ENCODE assay signal across 1 cellular context in the genomic region with DNA sequence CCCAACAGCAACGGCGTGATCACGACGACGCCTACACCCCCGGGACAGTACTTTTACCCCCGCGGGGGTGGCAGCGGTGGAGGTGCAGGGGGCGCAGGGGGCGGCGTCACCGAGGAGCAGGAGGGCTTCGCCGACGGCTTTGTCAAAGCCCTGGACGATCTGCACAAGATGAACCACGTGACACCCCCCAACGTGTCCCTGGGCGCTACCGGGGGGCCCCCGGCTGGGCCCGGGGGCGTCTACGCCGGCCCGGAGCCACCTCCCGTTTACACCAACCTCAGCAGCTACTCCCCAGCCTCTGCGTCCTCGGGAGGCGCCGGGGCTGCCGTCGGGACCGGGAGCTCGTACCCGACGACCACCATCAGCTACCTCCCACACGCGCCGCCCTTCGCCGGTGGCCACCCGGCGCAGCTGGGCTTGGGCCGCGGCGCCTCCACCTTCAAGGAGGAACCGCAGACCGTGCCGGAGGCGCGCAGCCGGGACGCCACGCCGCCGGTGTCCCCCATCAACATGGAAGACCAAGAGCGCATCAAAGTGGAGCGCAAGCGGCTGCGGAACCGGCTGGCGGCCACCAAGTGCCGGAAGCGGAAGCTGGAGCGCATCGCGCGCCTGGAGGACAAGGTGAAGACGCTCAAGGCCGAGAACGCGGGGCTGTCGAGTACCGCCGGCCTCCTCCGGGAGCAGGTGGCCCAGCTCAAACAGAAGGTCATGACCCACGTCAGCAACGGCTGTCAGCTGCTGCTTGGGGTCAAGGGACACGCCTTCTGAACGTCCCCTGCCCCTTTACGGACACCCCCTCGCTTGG.
A peak's percentile ranks its signal among the peaks of the same experiment; 100 is the strongest.
TF ChIP-seq lines count a peak whose summit lies in the region.

No MANE protein-coding gene starts in this region.

TF ChIP-seq in K562, 482 proteins besides CTCF, POLR2A, EP300 and RAD21 (continued from another document and continues in another):
- TF ChIP-seq, protein P1, sequence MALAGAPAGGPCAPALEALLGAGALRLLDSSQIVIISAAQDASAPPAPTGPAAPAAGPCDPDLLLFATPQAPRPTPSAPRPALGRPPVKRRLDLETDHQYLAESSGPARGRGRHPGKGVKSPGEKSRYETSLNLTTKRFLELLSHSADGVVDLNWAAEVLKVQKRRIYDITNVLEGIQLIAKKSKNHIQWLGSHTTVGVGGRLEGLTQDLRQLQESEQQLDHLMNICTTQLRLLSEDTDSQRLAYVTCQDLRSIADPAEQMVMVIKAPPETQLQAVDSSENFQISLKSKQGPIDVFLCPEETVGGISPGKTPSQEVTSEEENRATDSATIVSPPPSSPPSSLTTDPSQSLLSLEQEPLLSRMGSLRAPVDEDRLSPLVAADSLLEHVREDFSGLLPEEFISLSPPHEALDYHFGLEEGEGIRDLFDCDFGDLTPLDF (CRISPR knock-in tag; IDR thresholded peaks at IDR 0.05) = no peak
- no peak for TF ChIP-seq PYGO2 (tag; IDR thresholded peaks at IDR 0.05)
- TF ChIP-seq MYC (IDR thresholded peaks at IDR 0.05; ENCODE audit: low read depth, low read length) = peak; percentile 60; the same call in 1 of the 2 replicates
- 0 out of 2 replicates have a peak, but pooled peaks have one; percentile 25 for TF ChIP-seq MYC (CRISPR knock-in tag; IDR thresholded peaks at IDR 0.05; ENCODE audit: borderline replicate concordance, low read depth)
- no peak for TF ChIP-seq ZNF24 (IDR thresholded peaks at IDR 0.05)
- no peak for TF ChIP-seq HOXB6 (CRISPR knock-in tag; IDR thresholded peaks at IDR 0.05; ENCODE audit: borderline replicate concordance)
- TF ChIP-seq, protein P2, sequence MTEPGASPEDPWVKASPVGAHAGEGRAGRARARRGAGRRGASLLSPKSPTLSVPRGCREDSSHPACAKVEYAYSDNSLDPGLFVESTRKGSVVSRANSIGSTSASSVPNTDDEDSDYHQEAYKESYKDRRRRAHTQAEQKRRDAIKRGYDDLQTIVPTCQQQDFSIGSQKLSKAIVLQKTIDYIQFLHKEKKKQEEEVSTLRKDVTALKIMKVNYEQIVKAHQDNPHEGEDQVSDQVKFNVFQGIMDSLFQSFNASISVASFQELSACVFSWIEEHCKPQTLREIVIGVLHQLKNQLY (CRISPR knock-in tag; conservative IDR thresholded peaks at IDR 0.05) = no peak
- TF ChIP-seq, protein P3, sequence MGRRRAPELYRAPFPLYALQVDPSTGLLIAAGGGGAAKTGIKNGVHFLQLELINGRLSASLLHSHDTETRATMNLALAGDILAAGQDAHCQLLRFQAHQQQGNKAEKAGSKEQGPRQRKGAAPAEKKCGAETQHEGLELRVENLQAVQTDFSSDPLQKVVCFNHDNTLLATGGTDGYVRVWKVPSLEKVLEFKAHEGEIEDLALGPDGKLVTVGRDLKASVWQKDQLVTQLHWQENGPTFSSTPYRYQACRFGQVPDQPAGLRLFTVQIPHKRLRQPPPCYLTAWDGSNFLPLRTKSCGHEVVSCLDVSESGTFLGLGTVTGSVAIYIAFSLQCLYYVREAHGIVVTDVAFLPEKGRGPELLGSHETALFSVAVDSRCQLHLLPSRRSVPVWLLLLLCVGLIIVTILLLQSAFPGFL (CRISPR knock-in tag; IDR thresholded peaks at IDR 0.05) = no peak
- no peak; the same call in 1 of the 2 replicates for TF ChIP-seq XRCC5 (IDR thresholded peaks at IDR 0.05; ENCODE audit: low read depth, low read length)
- no peak for TF ChIP-seq NFE2 (IDR thresholded peaks at IDR 0.05; ENCODE audit: low read depth)
- peak; percentile 99 for TF ChIP-seq FIP1L1 (IDR thresholded peaks at IDR 0.05; ENCODE audit: low read depth, low read length, poor library complexity, severe bottlenecking)
- TF ChIP-seq ZNF586 (CRISPR knock-in tag; conservative IDR thresholded peaks at IDR 0.05) = no peak
- TF ChIP-seq, protein P4, sequence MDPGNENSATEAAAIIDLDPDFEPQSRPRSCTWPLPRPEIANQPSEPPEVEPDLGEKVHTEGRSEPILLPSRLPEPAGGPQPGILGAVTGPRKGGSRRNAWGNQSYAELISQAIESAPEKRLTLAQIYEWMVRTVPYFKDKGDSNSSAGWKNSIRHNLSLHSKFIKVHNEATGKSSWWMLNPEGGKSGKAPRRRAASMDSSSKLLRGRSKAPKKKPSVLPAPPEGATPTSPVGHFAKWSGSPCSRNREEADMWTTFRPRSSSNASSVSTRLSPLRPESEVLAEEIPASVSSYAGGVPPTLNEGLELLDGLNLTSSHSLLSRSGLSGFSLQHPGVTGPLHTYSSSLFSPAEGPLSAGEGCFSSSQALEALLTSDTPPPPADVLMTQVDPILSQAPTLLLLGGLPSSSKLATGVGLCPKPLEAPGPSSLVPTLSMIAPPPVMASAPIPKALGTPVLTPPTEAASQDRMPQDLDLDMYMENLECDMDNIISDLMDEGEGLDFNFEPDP (CRISPR knock-in tag; IDR thresholded peaks at IDR 0.05) = no peak
- no peak for TF ChIP-seq IFI16 (CRISPR knock-in tag; IDR thresholded peaks at IDR 0.05)
- TF ChIP-seq ZNF124 (CRISPR knock-in tag; IDR thresholded peaks at IDR 0.05) = no peak
- no peak for TF ChIP-seq SMARCA4 (IDR thresholded peaks at IDR 0.05)
- peak; percentile 81 for TF ChIP-seq CTBP1 (IDR thresholded peaks at IDR 0.05; ENCODE audit: borderline replicate concordance)
- TF ChIP-seq, protein P5, sequence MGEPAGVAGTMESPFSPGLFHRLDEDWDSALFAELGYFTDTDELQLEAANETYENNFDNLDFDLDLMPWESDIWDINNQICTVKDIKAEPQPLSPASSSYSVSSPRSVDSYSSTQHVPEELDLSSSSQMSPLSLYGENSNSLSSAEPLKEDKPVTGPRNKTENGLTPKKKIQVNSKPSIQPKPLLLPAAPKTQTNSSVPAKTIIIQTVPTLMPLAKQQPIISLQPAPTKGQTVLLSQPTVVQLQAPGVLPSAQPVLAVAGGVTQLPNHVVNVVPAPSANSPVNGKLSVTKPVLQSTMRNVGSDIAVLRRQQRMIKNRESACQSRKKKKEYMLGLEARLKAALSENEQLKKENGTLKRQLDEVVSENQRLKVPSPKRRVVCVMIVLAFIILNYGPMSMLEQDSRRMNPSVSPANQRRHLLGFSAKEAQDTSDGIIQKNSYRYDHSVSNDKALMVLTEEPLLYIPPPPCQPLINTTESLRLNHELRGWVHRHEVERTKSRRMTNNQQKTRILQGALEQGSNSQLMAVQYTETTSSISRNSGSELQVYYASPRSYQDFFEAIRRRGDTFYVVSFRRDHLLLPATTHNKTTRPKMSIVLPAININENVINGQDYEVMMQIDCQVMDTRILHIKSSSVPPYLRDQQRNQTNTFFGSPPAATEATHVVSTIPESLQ (CRISPR knock-in tag; IDR thresholded peaks at IDR 0.05) = no peak
- no peak for TF ChIP-seq ZNF436 (CRISPR knock-in tag; IDR thresholded peaks at IDR 0.05)
- TF ChIP-seq, protein P6, sequence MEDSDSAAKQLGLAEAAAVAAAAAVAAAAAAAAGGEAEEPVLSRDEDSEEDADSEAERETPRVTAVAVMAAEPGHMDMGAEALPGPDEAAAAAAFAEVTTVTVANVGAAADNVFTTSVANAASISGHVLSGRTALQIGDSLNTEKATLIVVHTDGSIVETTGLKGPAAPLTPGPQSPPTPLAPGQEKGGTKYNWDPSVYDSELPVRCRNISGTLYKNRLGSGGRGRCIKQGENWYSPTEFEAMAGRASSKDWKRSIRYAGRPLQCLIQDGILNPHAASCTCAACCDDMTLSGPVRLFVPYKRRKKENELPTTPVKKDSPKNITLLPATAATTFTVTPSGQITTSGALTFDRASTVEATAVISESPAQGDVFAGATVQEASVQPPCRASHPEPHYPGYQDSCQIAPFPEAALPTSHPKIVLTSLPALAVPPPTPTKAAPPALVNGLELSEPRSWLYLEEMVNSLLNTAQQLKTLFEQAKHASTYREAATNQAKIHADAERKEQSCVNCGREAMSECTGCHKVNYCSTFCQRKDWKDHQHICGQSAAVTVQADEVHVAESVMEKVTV (CRISPR knock-in tag; IDR thresholded peaks at IDR 0.05) = no peak
- TF ChIP-seq POLR2AphosphoS5 (IDR thresholded peaks at IDR 0.05; ENCODE audit: control insufficient read depth, insufficient read depth, low read depth, low read length) = no peak
- no peak for TF ChIP-seq CAMTA2 (CRISPR knock-in tag; conservative IDR thresholded peaks at IDR 0.05)
- no peak for TF ChIP-seq NUFIP1 (IDR thresholded peaks at IDR 0.05; ENCODE audit: partially characterized antibody)
- TF ChIP-seq CREM (IDR thresholded peaks at IDR 0.05; ENCODE audit: low read depth) = peak; percentile 77; the same call in 1 of the 2 replicates
- TF ChIP-seq SETDB1 (IDR thresholded peaks at IDR 0.05; ENCODE audit: low read length) = no peak
- TF ChIP-seq, protein P7, sequence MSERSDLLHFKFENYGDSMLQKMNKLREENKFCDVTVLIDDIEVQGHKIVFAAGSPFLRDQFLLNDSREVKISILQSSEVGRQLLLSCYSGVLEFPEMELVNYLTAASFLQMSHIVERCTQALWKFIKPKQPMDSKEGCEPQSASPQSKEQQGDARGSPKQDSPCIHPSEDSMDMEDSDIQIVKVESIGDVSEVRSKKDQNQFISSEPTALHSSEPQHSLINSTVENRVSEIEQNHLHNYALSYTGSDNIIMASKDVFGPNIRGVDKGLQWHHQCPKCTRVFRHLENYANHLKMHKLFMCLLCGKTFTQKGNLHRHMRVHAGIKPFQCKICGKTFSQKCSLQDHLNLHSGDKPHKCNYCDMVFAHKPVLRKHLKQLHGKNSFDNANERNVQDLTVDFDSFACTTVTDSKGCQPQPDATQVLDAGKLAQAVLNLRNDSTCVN (CRISPR knock-in tag; IDR thresholded peaks at IDR 0.05) = no peak
- peak; percentile 19; the same call in 1 of the 2 replicates for TF ChIP-seq FOXK1 (CRISPR knock-in tag; IDR thresholded peaks at IDR 0.05; ENCODE audit: borderline replicate concordance)
- no peak for TF ChIP-seq NR1H2 (CRISPR knock-in tag; IDR thresholded peaks at IDR 0.05)
- TF ChIP-seq SUPT5H (IDR thresholded peaks at IDR 0.05) = peak; percentile 28; the same call in 1 of the 2 replicates
- peak; percentile 66; the same call in 1 of the 2 replicates for TF ChIP-seq KAT7 (CRISPR knock-in tag; IDR thresholded peaks at IDR 0.05; ENCODE audit: borderline replicate concordance)
- TF ChIP-seq SAFB2 (IDR thresholded peaks at IDR 0.05; ENCODE audit: borderline replicate concordance, low read depth, low read length, severe bottlenecking) = no peak
- TF ChIP-seq, protein P8, sequence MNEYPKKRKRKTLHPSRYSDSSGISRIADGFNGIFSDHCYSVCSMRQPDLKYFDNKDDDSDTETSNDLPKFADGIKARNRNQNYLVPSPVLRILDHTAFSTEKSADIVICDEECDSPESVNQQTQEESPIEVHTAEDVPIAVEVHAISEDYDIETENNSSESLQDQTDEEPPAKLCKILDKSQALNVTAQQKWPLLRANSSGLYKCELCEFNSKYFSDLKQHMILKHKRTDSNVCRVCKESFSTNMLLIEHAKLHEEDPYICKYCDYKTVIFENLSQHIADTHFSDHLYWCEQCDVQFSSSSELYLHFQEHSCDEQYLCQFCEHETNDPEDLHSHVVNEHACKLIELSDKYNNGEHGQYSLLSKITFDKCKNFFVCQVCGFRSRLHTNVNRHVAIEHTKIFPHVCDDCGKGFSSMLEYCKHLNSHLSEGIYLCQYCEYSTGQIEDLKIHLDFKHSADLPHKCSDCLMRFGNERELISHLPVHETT (CRISPR knock-in tag; conservative IDR thresholded peaks at IDR 0.05 in 1 of 2, IDR thresholded peaks at IDR 0.05 in 1 of 2) = 0 out of 4 replicates have a peak, but pooled peaks of 1 of the 2 experiments have one; percentile 18
- TF ChIP-seq FOXK2 (conservative IDR thresholded peaks at IDR 0.05 in 1 of 2, IDR thresholded peaks at IDR 0.05 in 1 of 2; ENCODE audit: low read depth in 2 of 2) = peak in 1 of 2 experiments; percentile 35; a peak in 1 of 4 replicates
- TF ChIP-seq, protein P9, sequence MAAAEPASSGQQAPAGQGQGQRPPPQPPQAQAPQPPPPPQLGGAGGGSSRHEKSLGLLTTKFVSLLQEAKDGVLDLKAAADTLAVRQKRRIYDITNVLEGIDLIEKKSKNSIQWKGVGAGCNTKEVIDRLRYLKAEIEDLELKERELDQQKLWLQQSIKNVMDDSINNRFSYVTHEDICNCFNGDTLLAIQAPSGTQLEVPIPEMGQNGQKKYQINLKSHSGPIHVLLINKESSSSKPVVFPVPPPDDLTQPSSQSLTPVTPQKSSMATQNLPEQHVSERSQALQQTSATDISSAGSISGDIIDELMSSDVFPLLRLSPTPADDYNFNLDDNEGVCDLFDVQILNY (CRISPR knock-in tag; IDR thresholded peaks at IDR 0.05) = peak; percentile 28
- TF ChIP-seq, protein P10, sequence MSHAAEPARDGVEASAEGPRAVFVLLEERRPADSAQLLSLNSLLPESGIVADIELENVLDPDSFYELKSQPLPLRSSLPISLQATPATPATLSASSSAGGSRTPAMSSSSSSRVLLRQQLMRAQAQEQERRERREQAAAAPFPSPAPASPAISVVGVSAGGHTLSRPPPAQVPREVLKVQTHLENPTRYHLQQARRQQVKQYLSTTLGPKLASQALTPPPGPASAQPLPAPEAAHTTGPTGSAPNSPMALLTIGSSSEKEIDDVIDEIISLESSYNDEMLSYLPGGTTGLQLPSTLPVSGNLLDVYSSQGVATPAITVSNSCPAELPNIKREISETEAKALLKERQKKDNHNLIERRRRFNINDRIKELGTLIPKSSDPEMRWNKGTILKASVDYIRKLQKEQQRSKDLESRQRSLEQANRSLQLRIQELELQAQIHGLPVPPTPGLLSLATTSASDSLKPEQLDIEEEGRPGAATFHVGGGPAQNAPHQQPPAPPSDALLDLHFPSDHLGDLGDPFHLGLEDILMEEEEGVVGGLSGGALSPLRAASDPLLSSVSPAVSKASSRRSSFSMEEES (CRISPR knock-in tag; IDR thresholded peaks at IDR 0.05) = peak; percentile 92
- TF ChIP-seq FOXA3 (CRISPR knock-in tag; conservative IDR thresholded peaks at IDR 0.05 in 1 of 2, IDR thresholded peaks at IDR 0.05 in 1 of 2) = no peak
- no peak; the same call in 1 of the 2 replicates for TF ChIP-seq GTF2E2 (tag; IDR thresholded peaks at IDR 0.05)
- TF ChIP-seq, protein P11, sequence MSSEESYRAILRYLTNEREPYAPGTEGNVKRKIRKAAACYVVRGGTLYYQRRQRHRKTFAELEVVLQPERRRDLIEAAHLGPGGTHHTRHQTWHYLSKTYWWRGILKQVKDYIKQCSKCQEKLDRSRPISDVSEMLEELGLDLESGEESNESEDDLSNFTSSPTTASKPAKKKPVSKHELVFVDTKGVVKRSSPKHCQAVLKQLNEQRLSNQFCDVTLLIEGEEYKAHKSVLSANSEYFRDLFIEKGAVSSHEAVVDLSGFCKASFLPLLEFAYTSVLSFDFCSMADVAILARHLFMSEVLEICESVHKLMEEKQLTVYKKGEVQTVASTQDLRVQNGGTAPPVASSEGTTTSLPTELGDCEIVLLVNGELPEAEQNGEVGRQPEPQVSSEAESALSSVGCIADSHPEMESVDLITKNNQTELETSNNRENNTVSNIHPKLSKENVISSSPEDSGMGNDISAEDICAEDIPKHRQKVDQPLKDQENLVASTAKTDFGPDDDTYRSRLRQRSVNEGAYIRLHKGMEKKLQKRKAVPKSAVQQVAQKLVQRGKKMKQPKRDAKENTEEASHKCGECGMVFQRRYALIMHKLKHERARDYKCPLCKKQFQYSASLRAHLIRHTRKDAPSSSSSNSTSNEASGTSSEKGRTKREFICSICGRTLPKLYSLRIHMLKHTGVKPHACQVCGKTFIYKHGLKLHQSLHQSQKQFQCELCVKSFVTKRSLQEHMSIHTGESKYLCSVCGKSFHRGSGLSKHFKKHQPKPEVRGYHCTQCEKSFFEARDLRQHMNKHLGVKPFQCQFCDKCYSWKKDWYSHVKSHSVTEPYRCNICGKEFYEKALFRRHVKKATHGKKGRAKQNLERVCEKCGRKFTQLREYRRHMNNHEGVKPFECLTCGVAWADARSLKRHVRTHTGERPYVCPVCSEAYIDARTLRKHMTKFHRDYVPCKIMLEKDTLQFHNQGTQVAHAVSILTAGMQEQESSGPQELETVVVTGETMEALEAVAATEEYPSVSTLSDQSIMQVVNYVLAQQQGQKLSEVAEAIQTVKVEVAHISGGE (CRISPR knock-in tag; IDR thresholded peaks at IDR 0.05) = peak in 2 of 3 experiments; percentile 62 to 67; a peak in 3 of 6 replicates
- TF ChIP-seq FOXA1 (IDR thresholded peaks at IDR 0.05; ENCODE audit: borderline replicate concordance) = no peak
- TF ChIP-seq SIRT6 (IDR thresholded peaks at IDR 0.05; ENCODE audit: low read depth, low read length) = no peak
- TF ChIP-seq ZKSCAN8 (CRISPR knock-in tag; IDR thresholded peaks at IDR 0.05) = no peak
